11 cellular contexts compared by ENCODE assay signal in the genomic region with DNA sequence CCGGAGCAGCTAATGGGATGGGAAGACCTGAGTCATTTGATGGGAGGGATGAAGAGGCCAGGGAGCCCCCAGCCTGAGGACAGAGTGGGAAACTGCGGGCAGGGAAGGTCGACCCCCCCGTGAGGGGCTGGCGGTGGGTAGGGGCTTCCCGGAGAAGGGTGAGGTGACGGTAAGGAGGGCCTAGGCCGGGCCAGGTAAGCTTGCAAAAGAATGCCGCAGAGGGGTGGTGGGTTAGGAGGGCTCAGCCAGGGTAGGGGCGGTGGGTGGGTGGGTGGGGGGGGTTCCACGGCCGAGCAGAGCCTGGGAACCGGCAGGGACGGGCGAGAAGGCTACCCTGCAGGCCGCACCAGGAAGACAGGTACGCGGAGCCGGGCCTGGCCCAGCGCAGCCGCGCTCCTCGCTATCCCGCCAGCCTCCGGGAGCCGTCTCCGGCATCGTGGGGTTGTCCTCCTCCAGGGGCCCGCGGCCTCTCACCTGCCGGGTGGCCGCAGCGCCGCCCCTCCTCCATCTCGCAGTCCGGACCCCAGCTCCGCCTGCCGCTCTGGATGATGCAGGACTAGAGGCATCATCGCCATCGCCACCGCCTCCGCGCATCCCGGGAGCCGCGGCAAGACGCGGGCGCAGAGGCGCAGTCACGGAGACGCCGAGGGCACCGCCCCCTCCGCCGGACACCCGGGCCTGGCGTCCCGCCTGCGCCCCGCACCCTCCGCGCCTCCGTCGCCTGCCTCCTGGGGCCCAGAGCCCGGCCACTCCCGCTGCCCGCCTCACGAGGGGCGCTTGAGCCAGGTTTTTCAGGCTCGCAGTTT. TPM values are rescaled to one million over a fixed set of nuclear protein-coding genes. Genes with fewer than 3 reads are reported as not detected.
A peak's percentile ranks its signal among the peaks of the same experiment; 100 is the strongest.
DNase-seq lines count a peak whose midpoint lies in the region; ATAC-seq and TF ChIP-seq lines count a peak whose summit lies in the region.
"Had no signal": no experiment of that assay in that cellular context is flagged by ENCODE, and none has a peak within 500 bp of the region (broad histone marks: within the 10 kb centered on the region; RNA-seq: fewer than 3 reads in every experiment).

A gene (minus strand): TSS at position 614 of the 806 bp plus-strand sequence. CDS start 5,211 bp downstream, outside the sequence.

- CTCF ChIA-PET in PC-9 (lab: Charles Lee) = no interaction called here

- H3K9me2 ChIP-seq in GM23248 (ENCODE audit: insufficient read depth) = no peaks in the 10 kb centered on the region
- no peaks in the 10 kb centered on the region for H3K9me2 ChIP-seq in PC-9 (ENCODE audit: insufficient read depth)

- H3K9me3 ChIP-seq in GM23248 (ENCODE audit: low read depth) (no peaks in the 10 kb centered on the region), PC-9 (ENCODE audit: insufficient read depth, low read depth) (no peaks in the 10 kb centered on the region)

- TF ChIP-seq CTCF in PC-9 (conservative IDR thresholded peaks at IDR 0.05) = no peak

- 19 to 22% methylated on average over 32 to 46 of the region's 71 CpGs for WGBS in GM23248 (ENCODE audit: low coverage in 1 of 2, low lambda C conversion rate in 2 of 2, missing lambda C conversion rate in 2 of 2), 2 experiments

- H3K36me3 ChIP-seq in GM23248 (ENCODE audit: low read depth) (peaks cover 5% of the 10 kb centered on the region), PC-9 (ENCODE audit: low read depth) (peaks cover 12% of the 10 kb centered on the region; the same call in 1 of the 2 replicates)

- peak within 1 kb of the TSS; percentile 58 for H3K9ac ChIP-seq in GM23248

- H3K4me2 ChIP-seq in GM23248 (ENCODE audit: unreplicated experiment) = peak within 1 kb of the TSS; percentile 88
- H3K4me2 ChIP-seq in PC-9 = no peak within 1 kb of the TSS

- intact Hi-C loops in sciatic nerve (cut with DNase I) (no loop called here), PC-9 (cut with micrococcal nuclease; ENCODE audit: unreplicated experiment) (no loop called here)

- DNase-seq in GM23248 (peak; percentile 76), iPS-NIHi11 (ENCODE audit: low spot score) (peak; percentile 40), sciatic nerve (ENCODE audit: low spot score) (peak; percentile 58), PC-9 (no peak), SK-N-DZ (ENCODE audit: low spot score) (no peak), OCI-M1 (lab: John Stamatoyannopoulos, UW) (no peak)
- DNase-seq: NCI-H2171 treated with DMSO at 0.1 percent for 48 hours; stimulated activated CD8-positive, alpha-beta memory T cell treated with anti-CD3 and anti-CD28 coated beads, Interleukin-4, amount 100 ng/mL, for 48 hours had no signal

- H3F3A ChIP-seq in GM23248 (ENCODE audit: insufficient read depth) (peaks cover 41% of the 10 kb centered on the region), PC-9 (ENCODE audit: insufficient read depth, low read depth) (peaks cover 16% of the 10 kb centered on the region; the same call in 1 of the 2 replicates)

- peak within 1 kb of the TSS; percentile 58 for H2AFZ ChIP-seq in GM23248
- H2AFZ ChIP-seq in PC-9 = no peak within 1 kb of the TSS

- POLR2A ChIA-PET in PC-9 (lab: Charles Lee; ENCODE audit: unreplicated experiment) = no interaction called here

- BruUV-seq in PC-9 (replicated peaks; lab: Mats Ljungman, UMichigan) = no TSS peak

- peak; percentile 70 for ATAC-seq in sciatic nerve
- no peak for ATAC-seq in GM21529 (IDR thresholded peaks at IDR 0.05; ENCODE audit: unreplicated experiment)
- ATAC-seq: activated CD4-positive, CD25-positive, alpha-beta regulatory T cell treated with anti-CD3 and anti-CD28 coated beads, Interleukin-2, amount 50 U/mL, for 24 hours had no signal

- peaks cover 7% of the 10 kb centered on the region; the same call in 1 of the 2 replicates for H3K79me2 ChIP-seq in GM23248 (ENCODE audit: insufficient read depth)
- H3K79me2 ChIP-seq in PC-9 (ENCODE audit: low read depth) = no peaks in the 10 kb centered on the region

- H3K4me1 ChIP-seq in GM23248 (ENCODE audit: insufficient read depth) (peaks cover 11% of the 10 kb centered on the region), PC-9 (replicated peaks; ENCODE audit: insufficient read depth) (no peaks in the 10 kb centered on the region)

- H3K4me3 ChIP-seq in GM23248 = peak within 1 kb of the TSS; percentile 72
- H3K4me3 ChIP-seq in PC-9 = no peak within 1 kb of the TSS

- H3K27me3 ChIP-seq in GM23248 (replicated peaks; ENCODE audit: insufficient read depth) (no peaks in the 10 kb centered on the region), PC-9 (ENCODE audit: insufficient read depth, low read depth) (no peaks in the 10 kb centered on the region)

- in situ Hi-C loops in GM23248 (cut with MboI) = no loop called here

- no peaks in the 10 kb centered on the region; the same call in 1 of the 2 replicates for H4K20me1 ChIP-seq in GM23248 (ENCODE audit: insufficient read depth)
- H4K20me1 ChIP-seq in PC-9 (ENCODE audit: insufficient read depth) = no peaks in the 10 kb centered on the region; the same call in none of the 2 replicates

- no peak within 1 kb of the TSS for H3K27ac ChIP-seq in GM23248
- H3K27ac ChIP-seq in cingulate gyrus (ENCODE audit: low read depth, low read length) = peak within 1 kb of the TSS; percentile 70
- H3K27ac ChIP-seq in PC-9 = no peak within 1 kb of the TSS

RNA-seq across cellular contexts. Expression of the gene that starts here (rescaled TPM):
- total RNA-seq in GM23248 (2014; rRNA removed; shearing (Covaris generic)) = 0.43 and 2.1 TPM in 2 replicates
- polyA plus RNA-seq in GM23248 (2016; fragmentation: Nextera tagmentation; extraction: Ambion mirVana) = 0.16 and 0.23 TPM in 2 replicates
- total RNA-seq in sciatic nerve = 2.5 TPM
- 1.8 and 3.7 TPM in 2 replicates for total RNA-seq in PC-9 (2021)
- polyA plus RNA-seq in SK-N-DZ (2014; cell fraction: cytosol; rRNA removed) = 3.2 and 4.2 TPM in 2 replicates
- 3.3 and 5.1 TPM in 2 replicates for polyA plus RNA-seq in SK-N-DZ (2014; cell fraction: nucleus; rRNA removed)

Comparison
In these comparisons a context has a peak if more than half of its experiments do, and no peak if none do; other contexts are left out.
1. DNase-seq: peak in GM23248 (single experiment), iPS-NIHi11 (single experiment) and sciatic nerve (single experiment); none in PC-9 (0 of 2), SK-N-DZ (single experiment) and OCI-M1 (single experiment).